In the genomic region with DNA sequence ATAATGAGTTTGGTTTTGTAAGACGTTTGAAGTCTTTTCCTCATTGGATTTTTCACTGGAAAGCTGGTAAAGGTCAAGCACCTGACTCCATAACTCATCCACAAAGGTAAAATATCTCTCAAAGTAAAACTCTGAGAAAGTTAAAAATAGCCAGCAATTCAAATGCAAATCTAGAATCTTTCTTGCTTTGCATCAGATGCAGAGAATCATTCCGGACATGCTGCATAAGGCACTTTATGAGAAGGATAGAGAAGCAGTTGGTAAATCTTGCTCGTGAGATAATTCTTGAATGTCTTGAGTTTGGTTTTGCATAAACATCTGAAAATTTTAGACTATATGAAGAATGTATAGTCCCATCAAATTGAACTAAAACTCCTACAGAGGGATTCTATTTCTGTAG, we compare ENCODE assay signal across 24 cellular contexts. TPM values are rescaled to one million over a fixed set of nuclear protein-coding genes. Genes with fewer than 3 reads are reported as not detected.
"Had no signal": no experiment of that assay in that cellular context is flagged by ENCODE, and none has a peak within 500 bp of the region (broad histone marks: within the 10 kb centered on the region; RNA-seq: fewer than 3 reads in every experiment).

No MANE protein-coding gene starts in this region.

- H3K9me3 ChIP-seq: MG63 had no signal

- H3K27ac ChIP-seq: brain microvascular endothelial cell, cardiac muscle cell, SK-N-MC, WERI-Rb-1 had no signal

- H3K4me3 ChIP-seq: cardiac muscle cell, MG63, SK-N-MC had no signal

- H3K27me3 ChIP-seq: brain microvascular endothelial cell, cardiac muscle cell, MG63 had no signal

- H3K36me3 ChIP-seq: brain microvascular endothelial cell, cardiac muscle cell, MG63, WERI-Rb-1 had no signal

- ATAC-seq: activated CD4-positive, alpha-beta T cell treated with anti-CD3 and anti-CD28 coated beads for 36 hours; activated CD8-positive, alpha-beta T cell treated with anti-CD3 and anti-CD28 coated beads for 36 hours; activated T-cell treated with anti-CD3 and anti-CD28 coated beads, Interleukin-2, amount 50 U/mL, for 72 hours; Right ventricle myocardium inferior had no signal

- DNase-seq: activated CD4-positive, alpha-beta T cell treated with anti-CD3 and anti-CD28 coated beads for 36 hours; activated CD8-positive, alpha-beta memory T cell treated with anti-CD3 and anti-CD28 coated beads, Interleukin-2, amount 50 U/mL, for 4 hours; activated CD8-positive, alpha-beta T cell treated with anti-CD3 and anti-CD28 coated beads for 36 hours; activated gamma-delta T cell treated with Interleukin-2 at 50 U/mL for 16 hours; activated naive CD4-positive, alpha-beta T cell treated with anti-CD3 and anti-CD28 coated beads, Interleukin-2, amount 10 ng/mL, durations not matched to agents 7 days and 5 days; activated naive CD8-positive, alpha-beta T cell treated with anti-CD3 and anti-CD28 coated beads for 36 hours; activated T-cell treated with anti-CD3 and anti-CD28 coated beads, Interleukin-2, amount 50 U/mL, for 72 hours; brain microvascular endothelial cell; MG63; NCI-H1105; NCI-H1436 treated with DMSO at 0.1 percent for 48 hours; NCI-H187; NCI-H2081 treated with DMSO at 0.1 percent for 48 hours; NCI-H345; NCI-H510A; NCI-H69; T-helper 1 cell; WERI-Rb-1 had no signal

RNA-seq across cellular contexts. Expression of a gene that starts 9.1 kb away (rescaled TPM):
- total RNA-seq: activated CD4-positive, alpha-beta T cell treated with anti-CD3 and anti-CD28 coated beads for 36 hours; activated CD8-positive, alpha-beta T cell treated with anti-CD3 and anti-CD28 coated beads for 36 hours; activated naive CD8-positive, alpha-beta T cell treated with anti-CD3 and anti-CD28 coated beads for 36 hours; activated T-cell treated with anti-CD3 and anti-CD28 coated beads, Interleukin-2, amount 50 U/mL, for 72 hours; activated T-helper 2 cell treated with anti-CD3 and anti-CD28 coated beads, Interferon-gamma antibody, Interleukin-2, Interleukin-4, amounts not matched to agents 10 μg/mL and 5 μg/mL and 100 μg/mL, durations not matched to agents 14 hours and 24 hours and 36 hours; OCI-LY7; T-helper 2 cell treated with Interferon-gamma antibody and Interleukin-4, amounts not matched to agents 100 ng/mL and 5 ng/mL, for 36 hours had no signal
- polyA plus RNA-seq: cardiac muscle cell had no signal
